ENCODE assay signal across 11 cellular contexts in genomic region chr6:125346926-125347563, GRCh38. TPM values are rescaled to one million over a fixed set of nuclear protein-coding genes. Genes with fewer than 3 reads are reported as not detected.
DNase-seq lines count a peak whose midpoint lies in the region; ATAC-seq, FAIRE-seq and TF ChIP-seq lines count a peak whose summit lies in the region.
"Had no signal": no experiment of that assay in that cellular context is flagged by ENCODE, and none has a peak within 500 bp of the region (broad histone marks: within the 10 kb centered on the region; RNA-seq: fewer than 3 reads in every experiment).

No MANE protein-coding gene starts in this region.

- no peak overlapping the region for H2BK12ac ChIP-seq in H1 (ENCODE audit: low read depth, low read length)

- no peak overlapping the region for H4K91ac ChIP-seq in H1 (replicated peaks; ENCODE audit: insufficient read length, low read length)

- no peak overlapping the region for H3K4me2 ChIP-seq in H1 (ENCODE audit: insufficient read depth in 1 of 2, low read depth in 2 of 2, low read length in 2 of 2)

- no peak overlapping the region for H4K8ac ChIP-seq in H1 (ENCODE audit: extremely low read depth, insufficient read depth, low read length)

- no peak overlapping the region for H4K5ac ChIP-seq in H1 (ENCODE audit: insufficient read length, low read depth, low read length)

- no peak overlapping the region for H2BK15ac ChIP-seq in H1 (ENCODE audit: low read length)

- no peaks in the 10 kb centered on the region for H4K20me1 ChIP-seq in H1 (replicated peaks in 1 of 2; ENCODE audit: control insufficient read depth in 1 of 2, insufficient read depth in 2 of 2, low read length in 2 of 2)

- no peak for TF ChIP-seq POLR2A in H1 (IDR thresholded peaks at IDR 0.05; ENCODE audit: control extremely low read depth in 1 of 2, low read depth in 2 of 2, low read length in 2 of 2)

- FAIRE-seq in H1 (lab: Jason Lieb, UNC), result no peak
- no peak for FAIRE-seq in frontal cortex (lab: Jason Lieb, UNC)

- POLR2A ChIA-PET in H1 (lab: Charles Lee; ENCODE audit: partially characterized antibody), result interaction anchor here (1.1 to 1.3 kb wide), 2 partner anchors 16 to 409 kb away, joined by 3 to 4 read pairs; no protein-coding TSS in a partner anchor

- CTCF ChIA-PET in H1 (lab: Charles Lee; ENCODE audit: partially characterized antibody), result interaction anchor here (0.5 to 0.6 kb wide), 2 partner anchors 65 to 200 kb away, joined by 3 read pairs; no protein-coding TSS in a partner anchor

- peak; percentile 85 for ATAC-seq in GM18508 (IDR thresholded peaks at IDR 0.05; ENCODE audit: insufficient read depth, unreplicated experiment)
- peak; percentile 87 for ATAC-seq in GM21529 (IDR thresholded peaks at IDR 0.05; ENCODE audit: unreplicated experiment)
- ATAC-seq in HG03342 (IDR thresholded peaks at IDR 0.05; ENCODE audit: unreplicated experiment), result peak; percentile 86

- no peak overlapping the region for H3K14ac ChIP-seq in H1 (ENCODE audit: insufficient read length)

- no peaks in the 10 kb centered on the region for H3K9me3 ChIP-seq in H1 (ENCODE audit: insufficient read depth in 2 of 2, low read depth in 1 of 2, low read length in 1 of 2)
- H3K9me3 ChIP-seq: stomach had no signal

- H3K27ac ChIP-seq in H1 (ENCODE audit: low read depth, low read length), result no peak overlapping the region

- H3K79me2 ChIP-seq in H1 (ENCODE audit: control insufficient read depth in 1 of 2, insufficient read depth in 2 of 2, low read length in 2 of 2), result no peaks in the 10 kb centered on the region

- TF ChIP-seq CTCF in H1 (IDR thresholded peaks at IDR 0.05; ENCODE audit: control extremely low read depth in 1 of 3, insufficient read depth in 1 of 3, low read depth in 1 of 3, low read length in 3 of 3), result no peak

- TF ChIP-seq EP300 in H1 (IDR thresholded peaks at IDR 0.05; ENCODE audit: borderline replicate concordance in 1 of 2, low read depth in 2 of 2, low read length in 2 of 2), result no peak

- no peak overlapping the region for H3K4ac ChIP-seq in H1 (replicated peaks; ENCODE audit: insufficient read length, low read depth, low read length)

- H2BK120ac ChIP-seq in H1 (replicated peaks; ENCODE audit: low read depth, low read length), result no peak overlapping the region

- H2AFZ ChIP-seq in H1 (ENCODE audit: low read length), result 0 out of 2 replicates have a peak overlapping the region, but pooled peaks have one; percentile 85

- H2AK5ac ChIP-seq in H1 (ENCODE audit: low read depth, low read length), result no peak overlapping the region

- DNase-seq in H1 (ENCODE audit: low read depth in 1 of 2, low spot score in 2 of 2), result no peak
- DNase-seq in retina, result no peak
- no peak for DNase-seq in DMS 273 treated with DMSO at 0.1 percent for 48 hours (lab: John Stamatoyannopoulos, UW)
- DNase-seq in NCI-H2107 (lab: John Stamatoyannopoulos, UW), result no peak
- no peak for DNase-seq in frontal cortex (ENCODE audit: low spot score in 2 of 2)
- DNase-seq: COR-L47; NK-92 treated with Interleukin-12 subunit alpha and Interleukin-12 subunit beta, amount 100 ng/mL, for 24 hours; stomach had no signal

- H2BK20ac ChIP-seq in H1 (ENCODE audit: low read length), result no peak overlapping the region

- H2BK5ac ChIP-seq in H1 (ENCODE audit: low read depth, low read length), result no peak overlapping the region

- no peaks in the 10 kb centered on the region; the same call in 1 of the 2 replicates for H3K23me2 ChIP-seq in H1 (ENCODE audit: low read depth, low read length)

- H3K36me3 ChIP-seq in H1 (ENCODE audit: control insufficient read depth in 2 of 4, insufficient read depth in 4 of 4, low read length in 3 of 4), result no peaks in the 10 kb centered on the region
- H3K36me3 ChIP-seq: stomach had no signal

- H3K9ac ChIP-seq in H1 (replicated peaks in 1 of 4; ENCODE audit: extremely low read depth in 1 of 4, low read depth in 3 of 4, low read length in 3 of 4), result no peak overlapping the region

- no peak overlapping the region for H3K4me3 ChIP-seq in H1 (ENCODE audit: extremely low read depth in 1 of 4, insufficient read depth in 2 of 4, low read depth in 3 of 4, low read length in 4 of 4)
- H3K4me3 ChIP-seq: stomach had no signal

- no peak overlapping the region for H3K23ac ChIP-seq in H1 (ENCODE audit: insufficient read length)

- no peak overlapping the region for H3K18ac ChIP-seq in H1 (ENCODE audit: extremely low read depth, low read length)

- H3K27me3 ChIP-seq in H1 (replicated peaks in 1 of 4; ENCODE audit: control insufficient read depth in 3 of 4, extremely low read depth in 1 of 4, insufficient read depth in 3 of 4, low read length in 3 of 4), result no peaks in the 10 kb centered on the region

- H3K4me1 ChIP-seq in H1 (replicated peaks in 1 of 4; ENCODE audit: control insufficient read depth in 3 of 4, insufficient read depth in 4 of 4, low read length in 3 of 4), result no peaks in the 10 kb centered on the region
- H3K4me1 ChIP-seq: stomach had no signal

- no peak for TF ChIP-seq RAD21 in H1 (IDR thresholded peaks at IDR 0.05 in 1 of 2, conservative IDR thresholded peaks at IDR 0.05 in 1 of 2; ENCODE audit: low read depth in 2 of 2, low read length in 2 of 2)

- no peaks in the 10 kb centered on the region for H3K79me1 ChIP-seq in H1 (ENCODE audit: low read depth, low read length)

- H3K56ac ChIP-seq in H1 (replicated peaks; ENCODE audit: insufficient read length, low read depth, low read length), result no peak overlapping the region

- WGBS in H1 (ENCODE audit: extremely low coverage in 1 of 2, insufficient coverage in 1 of 2, insufficient read length in 1 of 2, insufficient replicate concordance in 2 of 2, low coverage in 1 of 2, low lambda C conversion rate in 2 of 2, missing lambda C conversion rate in 1 of 2), 2 experiments, result 89% methylated on average over 11 of the region's 11 CpGs; no CpG with 5 or more reads in 1 of the 2 experiments

TF ChIP-seq in H1, 55 proteins besides CTCF, POLR2A, EP300 and RAD21:
- TF ChIP-seq KDM4A (IDR thresholded peaks at IDR 0.05; ENCODE audit: low read depth, low read length, severe bottlenecking), result no peak
- no peak for TF ChIP-seq NANOG (IDR thresholded peaks at IDR 0.05; ENCODE audit: insufficient read depth, low read depth, low read length, poor library complexity, severe bottlenecking)
- TF ChIP-seq RFX5 (IDR thresholded peaks at IDR 0.05; ENCODE audit: borderline replicate concordance, low read depth, low read length), result no peak
- no peak for TF ChIP-seq POLR2AphosphoS5 (IDR thresholded peaks at IDR 0.05; ENCODE audit: low read depth, low read length)

RNA-seq across cellular contexts. Expression of gene HDDC2, which starts 45.3 kb away (rescaled TPM):
- total RNA-seq in H1 (2021; fragmentation: NEBNext Ultra II Directional; extraction: Animal tissue kit (Norgen Biotek cat#: 25700)), result 86.0 and 89.3 TPM in 2 replicates
- polyA plus RNA-seq in H1 (2011; rRNA removed), result 96.8 and 129 TPM in 2 replicates
- 134 TPM for polyA plus RNA-seq in H1 (2011; cell fraction: cytosol; rRNA removed)
- polyA plus RNA-seq in H1 (2011; cell fraction: nucleus; rRNA removed), result 74.7 TPM
- 79.5 to 106 TPM (median 103 TPM) in 4 replicates for polyA plus RNA-seq in H1 (2012, experiment 1 of 2)
- polyA plus RNA-seq in H1 (2012, experiment 2 of 2), result 19.2 TPM
- polyA plus RNA-seq in H1 (2013, experiment 1 of 2), result 59.3 TPM
- 63.1 TPM for polyA plus RNA-seq in H1 (2013, experiment 2 of 2)
- polyA minus RNA-seq in H1 (2011; rRNA and poly(A)+ RNA removed), result 45.1 and 57.3 TPM in 2 replicates
- polyA minus RNA-seq in H1 (2011; cell fraction: cytosol; rRNA and poly(A)+ RNA removed), result 18.3 TPM
- polyA minus RNA-seq in H1 (2011; cell fraction: nucleus; rRNA and poly(A)+ RNA removed), result 62.5 TPM
- total RNA-seq in frontal cortex, result 31.0 TPM
